Comparison of ENCODE assay signal across 14 cellular contexts in genomic region chr19:38565686-38566105, GRCh38. TPM values are rescaled to one million over a fixed set of nuclear protein-coding genes. Genes with fewer than 3 reads are reported as not detected.
DNase-seq lines count a peak whose midpoint lies in the region; ATAC-seq and TF ChIP-seq lines count a peak whose summit lies in the region.
"Had no signal": no experiment of that assay in that cellular context is flagged by ENCODE, and none has a peak within 500 bp of the region (broad histone marks: within the 10 kb centered on the region; RNA-seq: fewer than 3 reads in every experiment).

No MANE protein-coding gene starts in this region.

- H3K27ac ChIP-seq in uterus, result no peak overlapping the region
- H3K27ac ChIP-seq: transverse colon had no signal

- no peaks in the 10 kb centered on the region for H3K9me3 ChIP-seq in uterus
- H3K9me3 ChIP-seq: transverse colon had no signal

- H3K4me3 ChIP-seq in uterus, result no peak overlapping the region

- no peak for TF ChIP-seq CTCF in uterus (IDR thresholded peaks at IDR 0.05)

- no peak for ATAC-seq in effector memory CD8-positive, alpha-beta T cell (replicated peaks)
- peak; percentile 16 for ATAC-seq in stimulated activated memory B cell treated with anti-CD40 and anti-IgM and Interleukin-4, amounts not matched to agents 10 μg/mL and 1 μg/mL and 100 μg/mL, for 72 hours
- ATAC-seq in HG02884 (IDR thresholded peaks at IDR 0.05; ENCODE audit: unreplicated experiment) (no peak), HG02938 (IDR thresholded peaks at IDR 0.05; ENCODE audit: unreplicated experiment) (no peak)

- POLR2A ChIA-PET in activated CD4-positive, alpha-beta T cell treated with anti-CD3 and anti-CD28 coated beads, Interleukin-2, amount 10 ng/mL, durations not matched to agents 7 days and 5 days (lab: Charles Lee), result no interaction called here

- peaks cover 47% of the 10 kb centered on the region for H3K27me3 Mint-ChIP-seq in activated CD4-positive, alpha-beta T cell treated with anti-CD3 and anti-CD28 coated beads, Interleukin-2, amount 10 ng/mL, durations not matched to agents 7 days and 5 days
- no peaks in the 10 kb centered on the region for H3K27me3 Mint-ChIP-seq in IgD-negative memory B cell
- no peaks in the 10 kb centered on the region for H3K27me3 Mint-ChIP-seq in effector memory CD8-positive, alpha-beta T cell
- H3K27me3 Mint-ChIP-seq in stimulated activated memory B cell treated with anti-CD40 and anti-IgM and Interleukin-4, amounts not matched to agents 10 μg/mL and 1 μg/mL and 100 μg/mL, for 72 hours, result peaks cover 40% of the 10 kb centered on the region

- no peaks in the 10 kb centered on the region for H3K9me3 Mint-ChIP-seq in activated CD4-positive, alpha-beta T cell treated with anti-CD3 and anti-CD28 coated beads, Interleukin-2, amount 10 ng/mL, durations not matched to agents 7 days and 5 days
- H3K9me3 Mint-ChIP-seq in IgD-negative memory B cell, result no peaks in the 10 kb centered on the region
- no peaks in the 10 kb centered on the region for H3K9me3 Mint-ChIP-seq in effector memory CD8-positive, alpha-beta T cell
- no peaks in the 10 kb centered on the region for H3K9me3 Mint-ChIP-seq in stimulated activated memory B cell treated with anti-CD40 and anti-IgM and Interleukin-4, amounts not matched to agents 10 μg/mL and 1 μg/mL and 100 μg/mL, for 72 hours

- no peaks in the 10 kb centered on the region for H3K36me3 Mint-ChIP-seq in activated CD4-positive, alpha-beta T cell treated with anti-CD3 and anti-CD28 coated beads, Interleukin-2, amount 10 ng/mL, durations not matched to agents 7 days and 5 days (ENCODE audit: low read depth)
- H3K36me3 Mint-ChIP-seq in IgD-negative memory B cell, result no peaks in the 10 kb centered on the region
- peaks cover 3% of the 10 kb centered on the region for H3K36me3 Mint-ChIP-seq in effector memory CD8-positive, alpha-beta T cell (ENCODE audit: insufficient read depth)
- H3K36me3 Mint-ChIP-seq in stimulated activated memory B cell treated with anti-CD40 and anti-IgM and Interleukin-4, amounts not matched to agents 10 μg/mL and 1 μg/mL and 100 μg/mL, for 72 hours, result no peaks in the 10 kb centered on the region

- peaks cover 0 to 4% of the 10 kb centered on the region in 2 donors for H3K4me1 ChIP-seq in uterus

- CTCF ChIA-PET in activated CD4-positive, alpha-beta T cell treated with anti-CD3 and anti-CD28 coated beads, Interleukin-2, amount 10 ng/mL, durations not matched to agents 7 days and 5 days (lab: Charles Lee), result interaction anchor here (0.7 kb wide), 2 partner anchors 19 to 322 kb away, joined by 3 to 4 read pairs; no protein-coding TSS in a partner anchor

- no peaks in the 10 kb centered on the region for H3K27me3 ChIP-seq in uterus

- H3K4me3 Mint-ChIP-seq in activated CD4-positive, alpha-beta T cell treated with anti-CD3 and anti-CD28 coated beads, Interleukin-2, amount 10 ng/mL, durations not matched to agents 7 days and 5 days, result peak overlapping the region; percentile 42
- peak overlapping the region; percentile 61 to 81 (median 72) for H3K4me3 Mint-ChIP-seq in IgD-negative memory B cell
- H3K4me3 Mint-ChIP-seq in effector memory CD8-positive, alpha-beta T cell, result peak overlapping the region; percentile 74 to 78
- peak overlapping the region; percentile 70 for H3K4me3 Mint-ChIP-seq in stimulated activated memory B cell treated with anti-CD40 and anti-IgM and Interleukin-4, amounts not matched to agents 10 μg/mL and 1 μg/mL and 100 μg/mL, for 72 hours

- no peak for TF ChIP-seq POLR2A in uterus (IDR thresholded peaks at IDR 0.05)

- peak overlapping the region; percentile 60 for H3K27ac Mint-ChIP-seq in activated CD4-positive, alpha-beta T cell treated with anti-CD3 and anti-CD28 coated beads, Interleukin-2, amount 10 ng/mL, durations not matched to agents 7 days and 5 days
- H3K27ac Mint-ChIP-seq in IgD-negative memory B cell, result no peak overlapping the region
- peak overlapping the region in 1 of 2 donors; percentile 24 for H3K27ac Mint-ChIP-seq in effector memory CD8-positive, alpha-beta T cell
- peak overlapping the region; percentile 43 for H3K27ac Mint-ChIP-seq in stimulated activated memory B cell treated with anti-CD40 and anti-IgM and Interleukin-4, amounts not matched to agents 10 μg/mL and 1 μg/mL and 100 μg/mL, for 72 hours

- no peaks in the 10 kb centered on the region for H3K36me3 ChIP-seq in uterus
- H3K36me3 ChIP-seq: transverse colon had no signal

- peaks cover 23% of the 10 kb centered on the region for H3K4me1 Mint-ChIP-seq in activated CD4-positive, alpha-beta T cell treated with anti-CD3 and anti-CD28 coated beads, Interleukin-2, amount 10 ng/mL, durations not matched to agents 7 days and 5 days
- H3K4me1 Mint-ChIP-seq in IgD-negative memory B cell, result peaks cover 3 to 18% (median 16%) of the 10 kb centered on the region in 3 donors
- peaks cover 24 to 28% of the 10 kb centered on the region in 2 donors for H3K4me1 Mint-ChIP-seq in effector memory CD8-positive, alpha-beta T cell (ENCODE audit: low read depth in 2 of 2)
- H3K4me1 Mint-ChIP-seq in stimulated activated memory B cell treated with anti-CD40 and anti-IgM and Interleukin-4, amounts not matched to agents 10 μg/mL and 1 μg/mL and 100 μg/mL, for 72 hours, result peaks cover 31% of the 10 kb centered on the region

- no peak for DNase-seq in activated CD4-positive, alpha-beta T cell treated with anti-CD3 and anti-CD28 coated beads, Interleukin-2, amount 10 ng/mL, durations not matched to agents 7 days and 5 days
- no peak for DNase-seq in activated CD4-positive, alpha-beta T cell treated with anti-CD3 and anti-CD28 coated beads for 1 hour
- DNase-seq in effector memory CD8-positive, alpha-beta T cell, result no peak
- DNase-seq in uterus, result no peak
- DNase-seq: activated CD4-positive, alpha-beta T cell treated with anti-CD3 and anti-CD28 coated beads, Interleukin-2, amount 50 U/mL, for 1 hour; kidney glomerular epithelial cell; NCI-H2227 treated with DMSO at 0.1 percent for 48 hours; Right ventricle myocardium superior; stimulated activated CD4-positive, alpha-beta T cell treated with anti-CD3 and anti-CD28 coated beads, Interleukin-2, amount 100 ng/mL, for 48 hours; transverse colon had no signal

- intact Hi-C loops in uterus (cut with DNase I; ENCODE audit: low total_unique reads), result no loop called here

RNA-seq across cellular contexts. Expression of gene MAP4K1, which starts 52.1 kb away (rescaled TPM):
- total RNA-seq in activated CD4-positive, alpha-beta T cell treated with anti-CD3 and anti-CD28 coated beads, Interleukin-2, amount 10 ng/mL, durations not matched to agents 7 days and 5 days, result 100 to 1,000 TPM; 282 to 313 TPM
- polyA plus RNA-seq in IgD-negative memory B cell, result 250 TPM
- 1 to 10 TPM in 2 of 4 donors, under 1 TPM in 1, not detected in 1; 0.55 to 4.5 (median 3.6) TPM for total RNA-seq in uterus

RNA-seq across cellular contexts. Expression of gene EIF3K, which starts 53.3 kb away (rescaled TPM):
- 100 to 1,000 TPM; 309 to 318 TPM for total RNA-seq in activated CD4-positive, alpha-beta T cell treated with anti-CD3 and anti-CD28 coated beads, Interleukin-2, amount 10 ng/mL, durations not matched to agents 7 days and 5 days
- polyA plus RNA-seq in IgD-negative memory B cell, result 371 TPM
- 100 to 1,000 TPM; 211 to 441 (median 246) TPM for total RNA-seq in uterus

Comparison
In these comparisons a context has a peak if more than half of its experiments do, and no peak if none do; other contexts are left out.
1. H3K27ac Mint-ChIP-seq: peak in activated CD4-positive, alpha-beta T cell treated with anti-CD3 and anti-CD28 coated beads, Interleukin-2, amount 10 ng/mL, durations not matched to agents 7 days and 5 days (single experiment) and stimulated activated memory B cell treated with anti-CD40 and anti-IgM and Interleukin-4, amounts not matched to agents 10 μg/mL and 1 μg/mL and 100 μg/mL, for 72 hours (single experiment); none in IgD-negative memory B cell (0 of 3).
2. RNA of gene MAP4K1, which starts 52.1 kb away (total RNA-seq): 282 to 313 TPM in activated CD4-positive, alpha-beta T cell treated with anti-CD3 and anti-CD28 coated beads, Interleukin-2, amount 10 ng/mL, durations not matched to agents 7 days and 5 days; 0.55 to 4.5 TPM in uterus; every median in the first group is over 10 times any median in the second.
3. Peak in every context shown above with its lines, with median percentiles within 50 percentile points of each other: H3K4me3 Mint-ChIP-seq.